In genomic region chr3:17207979-17208378, GRCh38 we compare ENCODE assay signal across 37 cellular contexts.
"Had no signal": no experiment of that assay in that cellular context is flagged by ENCODE, and none has a peak within 500 bp of the region (broad histone marks: within the 10 kb centered on the region; RNA-seq: fewer than 3 reads in every experiment).

No MANE protein-coding gene starts in this region.

- H3K27ac ChIP-seq: cardiac muscle cell, VCaP had no signal

- H3K27me3 ChIP-seq: cardiac muscle cell had no signal

- H3K4me1 Mint-ChIP-seq: activated B cell treated with CpG ODN at 0.5 μM for 24 hours; activated CD4-positive, alpha-beta T cell treated with anti-CD3 and anti-CD28 coated beads, Interleukin-2, amount 10 ng/mL, durations not matched to agents 7 days and 5 days; activated naive CD4-positive, alpha-beta T cell treated with anti-CD3 and anti-CD28 coated beads, Interleukin-2, amount 10 ng/mL, durations not matched to agents 7 days and 5 days; activated naive CD4-positive, alpha-beta T cell treated with anti-CD3 and anti-CD28 coated beads, Interleukin-2, amount 50 U/mL, for 24 hours; activated naive CD8-positive, alpha-beta T cell treated with anti-CD3 and anti-CD28 coated beads, Interleukin-2, amount 10 ng/mL, durations not matched to agents 7 days and 5 days; activated naive CD8-positive, alpha-beta T cell treated with anti-CD3 and anti-CD28 coated beads, Interleukin-2, amount 50 U/mL, for 24 hours; activated T-helper 17 cell treated with anti-CD3 and anti-CD28 coated beads, Interleukin-2, amount 50 U/mL, for 72 hours; central memory CD8-positive, alpha-beta T cell had no signal

- ATAC-seq: activated CD8-positive, alpha-beta T cell treated with anti-CD3 and anti-CD28 coated beads for 36 hours; activated naive CD8-positive, alpha-beta T cell treated with anti-CD3 and anti-CD28 coated beads, Interleukin-2, amount 50 U/mL, for 24 hours; activated T-cell treated with anti-CD3 and anti-CD28 coated beads, Interleukin-2, amount 50 U/mL, for 4 hours; activated T-cell treated with anti-CD3 and anti-CD28 coated beads, Interleukin-2, amount 50 U/mL, for 72 hours; activated T-helper 17 cell treated with anti-CD3 and anti-CD28 coated beads, Interleukin-2, amount 50 U/mL, for 72 hours had no signal

- H3K27ac Mint-ChIP-seq: activated B cell treated with CpG ODN at 0.5 μM for 24 hours; activated CD4-positive, alpha-beta memory T cell treated with anti-CD3 and anti-CD28 coated beads for 36 hours; activated CD4-positive, alpha-beta T cell treated with anti-CD3 and anti-CD28 coated beads, Interleukin-2, amount 10 ng/mL, durations not matched to agents 7 days and 5 days; activated CD8-positive, alpha-beta T cell treated with anti-CD3 and anti-CD28 coated beads for 36 hours; activated naive CD4-positive, alpha-beta T cell treated with anti-CD3 and anti-CD28 coated beads, Interleukin-2, amount 10 ng/mL, durations not matched to agents 7 days and 5 days; activated naive CD4-positive, alpha-beta T cell treated with anti-CD3 and anti-CD28 coated beads, Interleukin-2, amount 50 U/mL, for 24 hours; activated naive CD8-positive, alpha-beta T cell; activated naive CD8-positive, alpha-beta T cell treated with anti-CD3 and anti-CD28 coated beads, Interleukin-2, amount 10 ng/mL, durations not matched to agents 7 days and 5 days; activated naive CD8-positive, alpha-beta T cell treated with anti-CD3 and anti-CD28 coated beads, Interleukin-2, amount 50 U/mL, for 24 hours; activated T-cell treated with anti-CD3 and anti-CD28 coated beads, Interleukin-2, amount 50 U/mL, for 72 hours; activated T-helper 1 cell treated with anti-CD3 and anti-CD28 coated beads, Interleukin-12 subunit alpha, Interleukin-12 subunit beta, Interleukin-2, Interleukin-4 antibody, amounts not matched to agents 30 ng/mL and 10 ng/mL and 1 ng/mL, durations not matched to agents 14 hours and 24 hours and 36 hours; activated T-helper 17 cell treated with anti-CD3 and anti-CD28 coated beads, Interleukin-2, amount 50 U/mL, for 72 hours; T-helper 1 cell treated with Interleukin-12 subunit alpha and Interleukin-12 subunit beta and Interleukin-4 antibody, amounts not matched to agents 30 μg/mL and 1 μg/mL, for 36 hours; T-helper 2 cell treated with Interferon-gamma antibody and Interleukin-4, amounts not matched to agents 5 μg/mL and 100 μg/mL, for 36 hours had no signal

- DNase-seq: activated B cell treated with CpG ODN at 0.5 μM for 24 hours; activated CD4-positive, alpha-beta memory T cell treated with anti-CD3 and anti-CD28 coated beads for 36 hours; activated CD4-positive, alpha-beta T cell treated with anti-CD3 and anti-CD28 coated beads for 4 hours; activated CD4-positive, alpha-beta T cell treated with anti-CD3 and anti-CD28 coated beads, Interleukin-2, amount 10 ng/mL, durations not matched to agents 7 days and 5 days; activated CD4-positive, CD25-positive, alpha-beta regulatory T cell treated with anti-CD3 and anti-CD28 coated beads, Interleukin-2, amount 50 U/mL, for 72 hours; activated CD8-positive, alpha-beta memory T cell treated with anti-CD3 and anti-CD28 coated beads, Interleukin-2, amount 50 U/mL, for 4 hours; activated CD8-positive, alpha-beta T cell treated with anti-CD3 and anti-CD28 coated beads for 36 hours; activated effector memory CD4-positive, alpha-beta T cell treated with anti-CD3 and anti-CD28 coated beads, Interleukin-2, amount 50 U/mL, for 16 hours; activated gamma-delta T cell treated with Interleukin-2 at 50 U/mL for 16 hours; activated naive CD4-positive, alpha-beta T cell; activated naive CD4-positive, alpha-beta T cell treated with anti-CD3 and anti-CD28 coated beads, Interleukin-2, amount 10 ng/mL, durations not matched to agents 7 days and 5 days; activated naive CD8-positive, alpha-beta T cell treated with anti-CD3 and anti-CD28 coated beads, Interleukin-2, amount 10 ng/mL, durations not matched to agents 7 days and 5 days; activated naive CD8-positive, alpha-beta T cell treated with anti-CD3 and anti-CD28 coated beads, Interleukin-2, amount 50 U/mL, for 24 hours; activated T-cell treated with anti-CD3 and anti-CD28 coated beads for 4 hours; activated T-cell treated with anti-CD3 and anti-CD28 coated beads, Interleukin-2, amount 50 U/mL, for 1 hour; activated T-cell treated with anti-CD3 and anti-CD28 coated beads, Interleukin-2, amount 50 U/mL, for 4 hours; activated T-cell treated with anti-CD3 and anti-CD28 coated beads, Interleukin-2, amount 50 U/mL, for 72 hours; amygdala; anterior cingulate cortex; caudate nucleus; cerebellar nuclear complex; SW 1271; T-helper 1 cell; T-helper 2 cell; T-helper 9 cell had no signal

- H3K4me3 Mint-ChIP-seq: activated B cell treated with CpG ODN at 0.5 μM for 24 hours; activated CD4-positive, alpha-beta memory T cell treated with anti-CD3 and anti-CD28 coated beads for 36 hours; activated CD4-positive, alpha-beta T cell treated with anti-CD3 and anti-CD28 coated beads, Interleukin-2, amount 10 ng/mL, durations not matched to agents 7 days and 5 days; activated CD8-positive, alpha-beta T cell treated with anti-CD3 and anti-CD28 coated beads for 36 hours; activated naive CD4-positive, alpha-beta T cell treated with anti-CD3 and anti-CD28 coated beads, Interleukin-2, amount 10 ng/mL, durations not matched to agents 7 days and 5 days; activated naive CD4-positive, alpha-beta T cell treated with anti-CD3 and anti-CD28 coated beads, Interleukin-2, amount 50 U/mL, for 24 hours; activated naive CD8-positive, alpha-beta T cell; activated naive CD8-positive, alpha-beta T cell treated with anti-CD3 and anti-CD28 coated beads, Interleukin-2, amount 10 ng/mL, durations not matched to agents 7 days and 5 days; activated naive CD8-positive, alpha-beta T cell treated with anti-CD3 and anti-CD28 coated beads, Interleukin-2, amount 50 U/mL, for 24 hours; activated T-cell treated with anti-CD3 and anti-CD28 coated beads, Interleukin-2, amount 50 U/mL, for 4 hours; activated T-cell treated with anti-CD3 and anti-CD28 coated beads, Interleukin-2, amount 50 U/mL, for 72 hours; activated T-helper 1 cell treated with anti-CD3 and anti-CD28 coated beads, Interleukin-12 subunit alpha, Interleukin-12 subunit beta, Interleukin-2, Interleukin-4 antibody, amounts not matched to agents 30 ng/mL and 10 ng/mL and 1 ng/mL, durations not matched to agents 14 hours and 24 hours and 36 hours; activated T-helper 17 cell treated with anti-CD3 and anti-CD28 coated beads, Interleukin-2, amount 50 U/mL, for 72 hours; brain; central memory CD8-positive, alpha-beta T cell; T-helper 1 cell treated with Interleukin-12 subunit alpha and Interleukin-12 subunit beta and Interleukin-4 antibody, amounts not matched to agents 30 μg/mL and 1 μg/mL, for 36 hours; T-helper 2 cell treated with Interferon-gamma antibody and Interleukin-4, amounts not matched to agents 5 μg/mL and 100 μg/mL, for 36 hours had no signal

- FAIRE-seq: bronchial epithelial cell, TTC549 had no signal

- H3K27me3 Mint-ChIP-seq: activated B cell treated with CpG ODN at 0.5 μM for 24 hours; activated CD4-positive, alpha-beta memory T cell treated with anti-CD3 and anti-CD28 coated beads for 36 hours; activated CD4-positive, alpha-beta T cell treated with anti-CD3 and anti-CD28 coated beads, Interleukin-2, amount 10 ng/mL, durations not matched to agents 7 days and 5 days; activated CD8-positive, alpha-beta T cell treated with anti-CD3 and anti-CD28 coated beads for 36 hours; activated naive CD4-positive, alpha-beta T cell treated with anti-CD3 and anti-CD28 coated beads, Interleukin-2, amount 10 ng/mL, durations not matched to agents 7 days and 5 days; activated naive CD4-positive, alpha-beta T cell treated with anti-CD3 and anti-CD28 coated beads, Interleukin-2, amount 50 U/mL, for 24 hours; activated naive CD8-positive, alpha-beta T cell; activated naive CD8-positive, alpha-beta T cell treated with anti-CD3 and anti-CD28 coated beads, Interleukin-2, amount 10 ng/mL, durations not matched to agents 7 days and 5 days; activated naive CD8-positive, alpha-beta T cell treated with anti-CD3 and anti-CD28 coated beads, Interleukin-2, amount 50 U/mL, for 24 hours; activated T-helper 17 cell treated with anti-CD3 and anti-CD28 coated beads, Interleukin-2, amount 50 U/mL, for 72 hours; brain; central memory CD8-positive, alpha-beta T cell had no signal

- H3K9me3 Mint-ChIP-seq: activated naive CD4-positive, alpha-beta T cell treated with anti-CD3 and anti-CD28 coated beads, Interleukin-2, amount 50 U/mL, for 24 hours had no signal

- H3K4me3 ChIP-seq: cardiac muscle cell had no signal
